1 cellular context compared by ENCODE assay signal in genomic region chr12:43835656-43836454, GRCh38.
TF ChIP-seq lines count a peak whose summit lies in the region.

TMEM117 (plus strand) TSS chr12:43836081.

TF ChIP-seq in HepG2, 621 proteins besides CTCF, POLR2A, EP300 and RAD21 (continued from another document and continues in another):
- TF ChIP-seq ZBTB2 (CRISPR knock-in tag; IDR thresholded peaks at IDR 0.05; ENCODE audit: low read depth) (peak; percentile 42; the same call in 1 of the 2 replicates), SRSF9 (IDR thresholded peaks at IDR 0.05; ENCODE audit: borderline replicate concordance, insufficient read depth, low read depth, low read length, poor library complexity, severe bottlenecking) (no peak), RXRA (CRISPR knock-in tag; IDR thresholded peaks at IDR 0.05) (no peak), KLF11 (CRISPR knock-in tag; IDR thresholded peaks at IDR 0.05) (no peak), GATA4 (IDR thresholded peaks at IDR 0.05; ENCODE audit: borderline replicate concordance, low read depth) (no peak), ZBTB21 (CRISPR knock-in tag; IDR thresholded peaks at IDR 0.05) (no peak), ZNF501 (CRISPR knock-in tag; IDR thresholded peaks at IDR 0.05) (0 out of 2 replicates have a peak, but pooled peaks have one; percentile 14), SRSF1 (optimal IDR thresholded peaks at IDR 0.05; ENCODE audit: low read depth, low read length) (peak; percentile 64), ZNF577 (CRISPR knock-in tag; IDR thresholded peaks at IDR 0.05; ENCODE audit: borderline replicate concordance, low read depth) (no peak), DRAP1 (CRISPR knock-in tag; IDR thresholded peaks at IDR 0.05) (no peak), ZNF232 (CRISPR knock-in tag; IDR thresholded peaks at IDR 0.05; ENCODE audit: borderline replicate concordance) (peak; percentile 51; the same call in 1 of the 2 replicates), ZNF674 (CRISPR knock-in tag; IDR thresholded peaks at IDR 0.05; ENCODE audit: low read depth) (peak; percentile 38; the same call in 1 of the 2 replicates), CSRNP2 (CRISPR knock-in tag; conservative IDR thresholded peaks at IDR 0.05; ENCODE audit: low read depth) (no peak), ZNF720 (CRISPR knock-in tag; IDR thresholded peaks at IDR 0.05) (no peak), SRSF4 (IDR thresholded peaks at IDR 0.05; ENCODE audit: low read depth, low read length, poor library complexity, severe bottlenecking) (no peak), ZFP82 (CRISPR knock-in tag; IDR thresholded peaks at IDR 0.05; ENCODE audit: borderline replicate concordance) (peak; percentile 94; the same call in 1 of the 2 replicates), ZNF281 (CRISPR knock-in tag; IDR thresholded peaks at IDR 0.05; ENCODE audit: borderline replicate concordance) (peak; percentile 52; the same call in 1 of the 2 replicates), ZNF776 (CRISPR knock-in tag; IDR thresholded peaks at IDR 0.05) (peak; percentile 30; the same call in 1 of the 2 replicates), SALL2 (CRISPR knock-in tag; IDR thresholded peaks at IDR 0.05) (peak; percentile 40; the same call in 1 of the 2 replicates), AGO2 (optimal IDR thresholded peaks at IDR 0.05; ENCODE audit: low read depth, low read length) (peak; percentile 39), ZNF253 (CRISPR knock-in tag; IDR thresholded peaks at IDR 0.05; ENCODE audit: borderline replicate concordance) (no peak; the same call in 1 of the 2 replicates), ZNF775 (CRISPR knock-in tag; IDR thresholded peaks at IDR 0.05; ENCODE audit: borderline replicate concordance) (no peak), IKZF5 (CRISPR knock-in tag; IDR thresholded peaks at IDR 0.05) (0 out of 2 replicates have a peak, but pooled peaks have one; percentile 15), KLF12 (CRISPR knock-in tag; IDR thresholded peaks at IDR 0.05; ENCODE audit: borderline replicate concordance) (0 out of 2 replicates have a peak, but pooled peaks have one; percentile 49), ONECUT2 (CRISPR knock-in tag; IDR thresholded peaks at IDR 0.05) (no peak), ZSCAN31 (CRISPR knock-in tag; IDR thresholded peaks at IDR 0.05; ENCODE audit: low read depth) (peak; percentile 45; the same call in 1 of the 2 replicates), AGO1 (IDR thresholded peaks at IDR 0.05; ENCODE audit: low read depth, low read length, poor library complexity, severe bottlenecking) (no peak), ZNF484 (CRISPR knock-in tag; IDR thresholded peaks at IDR 0.05; ENCODE audit: borderline replicate concordance, low read depth) (no peak), NBN (conservative IDR thresholded peaks at IDR 0.05) (no peak), E2F1 (CRISPR knock-in tag; IDR thresholded peaks at IDR 0.05) (no peak), JUNB (CRISPR knock-in tag; IDR thresholded peaks at IDR 0.05; ENCODE audit: borderline replicate concordance) (no peak), ZNF234 (CRISPR knock-in tag; conservative IDR thresholded peaks at IDR 0.05) (no peak), ZNF264 (CRISPR knock-in tag; IDR thresholded peaks at IDR 0.05) (0 out of 2 replicates have a peak, but pooled peaks have one; percentile 11), XBP1 (CRISPR knock-in tag; IDR thresholded peaks at IDR 0.05) (no peak), ZNF143 (CRISPR knock-in tag; IDR thresholded peaks at IDR 0.05) (no peak), ZNF142 (CRISPR knock-in tag; IDR thresholded peaks at IDR 0.05) (peak; percentile 35; the same call in 1 of the 2 replicates), SP2 (CRISPR knock-in tag; IDR thresholded peaks at IDR 0.05) (no peak), GATAD2A (CRISPR knock-in tag; IDR thresholded peaks at IDR 0.05) (no peak), PLRG1 (conservative IDR thresholded peaks at IDR 0.05) (no peak), GTF3A (CRISPR knock-in tag; conservative IDR thresholded peaks at IDR 0.05) (0 out of 2 replicates have a peak, but pooled peaks have one; percentile 53), SP5 (CRISPR knock-in tag; IDR thresholded peaks at IDR 0.05; ENCODE audit: borderline replicate concordance, low read depth) (no peak), TOPORS (CRISPR knock-in tag; IDR thresholded peaks at IDR 0.05) (no peak; the same call in 1 of the 2 replicates), ZNF326 (CRISPR knock-in tag; IDR thresholded peaks at IDR 0.05; ENCODE audit: borderline replicate concordance) (no peak), NFRKB (IDR thresholded peaks at IDR 0.05) (no peak), ZBTB34 (CRISPR knock-in tag; IDR thresholded peaks at IDR 0.05) (no peak), HES4 (CRISPR knock-in tag; IDR thresholded peaks at IDR 0.05; ENCODE audit: borderline replicate concordance) (peak; percentile 29), ZBTB43 (CRISPR knock-in tag; conservative IDR thresholded peaks at IDR 0.05) (no peak; the same call in 1 of the 2 replicates)
